Comparison of ENCODE assay signal across 1 cellular context in the genomic region with DNA sequence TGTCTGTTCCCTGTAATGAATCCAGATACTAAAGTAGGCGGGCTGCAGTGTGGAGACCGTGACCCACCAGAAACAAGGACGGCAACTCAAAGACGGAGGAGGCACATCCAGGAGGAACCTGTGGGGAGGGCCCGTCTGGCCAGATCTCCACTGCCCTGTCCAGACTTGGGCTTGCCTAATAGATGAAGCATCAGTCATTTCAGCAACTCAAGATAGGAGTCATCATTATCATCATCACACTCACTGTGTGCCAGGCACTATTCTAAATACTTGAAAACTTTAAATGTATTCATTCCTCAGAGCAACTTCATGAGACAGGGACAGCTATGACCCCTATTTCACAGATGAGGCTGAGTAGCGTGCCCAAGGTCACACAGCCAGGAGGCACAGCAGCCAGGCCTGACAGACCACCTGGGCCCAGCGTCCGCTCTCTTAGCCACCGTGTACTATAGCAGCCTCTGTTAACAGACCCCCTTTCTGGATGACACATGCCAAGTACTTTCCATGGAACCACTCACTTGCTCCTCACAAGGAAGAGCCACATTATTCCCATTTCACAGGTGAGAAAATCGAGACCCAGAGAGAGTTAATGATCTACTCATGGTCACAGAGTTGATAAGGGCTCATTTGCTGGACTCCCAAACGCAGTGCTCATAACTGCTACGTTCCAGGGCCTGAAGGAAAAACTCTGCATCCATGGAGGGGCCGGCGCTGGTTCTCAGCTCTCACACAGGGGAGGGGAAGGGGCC.
TF ChIP-seq lines count a peak whose summit lies in the region.

No MANE protein-coding gene starts in this region.

TF ChIP-seq in GM23338, 12 proteins besides CTCF, POLR2A, EP300 and RAD21 (continued from another document):
- TF ChIP-seq, protein P1, sequence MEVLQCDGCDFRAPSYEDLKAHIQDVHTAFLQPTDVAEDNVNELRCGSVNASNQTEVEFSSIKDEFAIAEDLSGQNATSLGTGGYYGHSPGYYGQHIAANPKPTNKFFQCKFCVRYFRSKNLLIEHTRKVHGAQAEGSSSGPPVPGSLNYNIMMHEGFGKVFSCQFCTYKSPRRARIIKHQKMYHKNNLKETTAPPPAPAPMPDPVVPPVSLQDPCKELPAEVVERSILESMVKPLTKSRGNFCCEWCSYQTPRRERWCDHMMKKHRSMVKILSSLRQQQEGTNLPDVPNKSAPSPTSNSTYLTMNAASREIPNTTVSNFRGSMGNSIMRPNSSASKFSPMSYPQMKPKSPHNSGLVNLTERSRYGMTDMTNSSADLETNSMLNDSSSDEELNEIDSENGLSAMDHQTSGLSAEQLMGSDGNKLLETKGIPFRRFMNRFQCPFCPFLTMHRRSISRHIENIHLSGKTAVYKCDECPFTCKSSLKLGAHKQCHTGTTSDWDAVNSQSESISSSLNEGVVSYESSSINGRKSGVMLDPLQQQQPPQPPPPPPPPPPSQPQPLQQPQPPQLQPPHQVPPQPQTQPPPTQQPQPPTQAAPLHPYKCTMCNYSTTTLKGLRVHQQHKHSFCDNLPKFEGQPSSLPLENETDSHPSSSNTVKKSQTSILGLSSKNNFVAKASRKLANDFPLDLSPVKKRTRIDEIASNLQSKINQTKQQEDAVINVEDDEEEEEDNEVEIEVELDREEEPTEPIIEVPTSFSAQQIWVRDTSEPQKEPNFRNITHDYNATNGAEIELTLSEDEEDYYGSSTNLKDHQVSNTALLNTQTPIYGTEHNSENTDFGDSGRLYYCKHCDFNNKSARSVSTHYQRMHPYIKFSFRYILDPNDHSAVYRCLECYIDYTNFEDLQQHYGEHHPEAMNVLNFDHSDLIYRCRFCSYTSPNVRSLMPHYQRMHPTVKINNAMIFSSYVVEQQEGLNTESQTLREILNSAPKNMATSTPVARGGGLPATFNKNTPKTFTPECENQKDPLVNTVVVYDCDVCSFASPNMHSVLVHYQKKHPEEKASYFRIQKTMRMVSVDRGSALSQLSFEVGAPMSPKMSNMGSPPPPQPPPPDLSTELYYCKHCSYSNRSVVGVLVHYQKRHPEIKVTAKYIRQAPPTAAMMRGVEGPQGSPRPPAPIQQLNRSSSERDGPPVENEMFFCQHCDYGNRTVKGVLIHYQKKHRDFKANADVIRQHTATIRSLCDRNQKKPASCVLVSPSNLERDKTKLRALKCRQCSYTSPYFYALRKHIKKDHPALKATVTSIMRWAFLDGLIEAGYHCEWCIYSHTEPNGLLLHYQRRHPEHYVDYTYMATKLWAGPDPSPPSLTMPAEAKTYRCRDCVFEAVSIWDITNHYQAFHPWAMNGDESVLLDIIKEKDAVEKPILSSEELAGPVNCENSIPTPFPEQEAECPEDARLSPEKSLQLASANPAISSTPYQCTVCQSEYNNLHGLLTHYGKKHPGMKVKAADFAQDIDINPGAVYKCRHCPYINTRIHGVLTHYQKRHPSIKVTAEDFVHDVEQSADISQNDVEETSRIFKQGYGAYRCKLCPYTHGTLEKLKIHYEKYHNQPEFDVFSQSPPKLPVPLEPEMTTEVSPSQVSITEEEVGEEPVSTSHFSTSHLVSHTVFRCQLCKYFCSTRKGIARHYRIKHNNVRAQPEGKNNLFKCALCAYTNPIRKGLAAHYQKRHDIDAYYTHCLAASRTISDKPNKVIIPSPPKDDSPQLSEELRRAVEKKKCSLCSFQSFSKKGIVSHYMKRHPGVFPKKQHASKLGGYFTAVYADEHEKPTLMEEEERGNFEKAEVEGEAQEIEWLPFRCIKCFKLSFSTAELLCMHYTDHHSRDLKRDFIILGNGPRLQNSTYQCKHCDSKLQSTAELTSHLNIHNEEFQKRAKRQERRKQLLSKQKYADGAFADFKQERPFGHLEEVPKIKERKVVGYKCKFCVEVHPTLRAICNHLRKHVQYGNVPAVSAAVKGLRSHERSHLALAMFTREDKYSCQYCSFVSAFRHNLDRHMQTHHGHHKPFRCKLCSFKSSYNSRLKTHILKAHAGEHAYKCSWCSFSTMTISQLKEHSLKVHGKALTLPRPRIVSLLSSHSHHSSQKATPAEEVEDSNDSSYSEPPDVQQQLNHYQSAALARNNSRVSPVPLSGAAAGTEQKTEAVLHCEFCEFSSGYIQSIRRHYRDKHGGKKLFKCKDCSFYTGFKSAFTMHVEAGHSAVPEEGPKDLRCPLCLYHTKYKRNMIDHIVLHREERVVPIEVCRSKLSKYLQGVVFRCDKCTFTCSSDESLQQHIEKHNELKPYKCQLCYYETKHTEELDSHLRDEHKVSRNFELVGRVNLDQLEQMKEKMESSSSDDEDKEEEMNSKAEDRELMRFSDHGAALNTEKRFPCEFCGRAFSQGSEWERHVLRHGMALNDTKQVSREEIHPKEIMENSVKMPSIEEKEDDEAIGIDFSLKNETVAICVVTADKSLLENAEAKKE (CRISPR knock-in tag; IDR thresholded peaks at IDR 0.05): no peak
- TF ChIP-seq NANOG (IDR thresholded peaks at IDR 0.05; ENCODE audit: borderline replicate concordance) (no peak), CREB1 (CRISPR knock-in tag; IDR thresholded peaks at IDR 0.05; ENCODE audit: low read depth) (no peak)
TF ChIP-seq in GM23338: peak in this region for 0.
